In the genomic region with DNA sequence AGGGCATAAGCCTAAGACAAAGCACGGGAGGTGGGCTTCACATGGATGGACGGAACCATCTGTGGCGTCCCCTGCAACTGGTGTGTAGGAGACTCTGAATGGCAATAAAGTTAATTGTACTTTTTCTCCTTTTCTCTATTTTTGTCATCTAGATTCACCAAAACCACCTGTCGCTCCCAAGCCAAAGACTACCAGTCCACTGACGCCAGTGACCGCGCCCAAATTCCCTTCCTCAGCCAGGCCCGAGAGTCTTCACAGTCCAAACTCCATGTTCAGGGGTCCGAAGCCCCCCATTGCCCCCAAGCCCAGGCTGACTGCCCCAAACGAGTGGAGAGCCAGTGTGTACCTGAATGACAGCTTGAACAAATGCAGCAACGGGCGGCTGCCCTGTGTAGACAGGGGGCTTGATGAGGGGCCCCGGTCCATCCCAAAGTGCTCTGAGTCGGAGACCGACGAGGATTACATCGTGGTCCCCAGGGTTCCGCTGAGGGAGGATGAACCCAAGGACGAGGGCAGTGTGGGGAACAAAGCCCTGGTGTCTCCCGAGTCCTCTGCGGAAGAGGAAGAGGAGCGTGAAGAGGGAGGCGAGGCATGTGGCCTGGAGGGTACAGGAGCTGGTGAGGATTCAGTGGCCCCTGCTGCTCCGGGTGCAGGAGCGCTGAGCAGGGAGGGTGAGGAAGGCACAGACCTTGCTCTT, we compare ENCODE assay signal across 27 cellular contexts. TPM values are rescaled to one million over a fixed set of nuclear protein-coding genes. Genes with fewer than 3 reads are reported as not detected.
A peak's percentile ranks its signal among the peaks of the same experiment; 100 is the strongest.
DNase-seq lines count a peak whose midpoint lies in the region; ATAC-seq and TF ChIP-seq lines count a peak whose summit lies in the region.
"Had no signal": no experiment of that assay in that cellular context is flagged by ENCODE, and none has a peak within 500 bp of the region (broad histone marks: within the 10 kb centered on the region; RNA-seq: fewer than 3 reads in every experiment).

A gene with protein sequence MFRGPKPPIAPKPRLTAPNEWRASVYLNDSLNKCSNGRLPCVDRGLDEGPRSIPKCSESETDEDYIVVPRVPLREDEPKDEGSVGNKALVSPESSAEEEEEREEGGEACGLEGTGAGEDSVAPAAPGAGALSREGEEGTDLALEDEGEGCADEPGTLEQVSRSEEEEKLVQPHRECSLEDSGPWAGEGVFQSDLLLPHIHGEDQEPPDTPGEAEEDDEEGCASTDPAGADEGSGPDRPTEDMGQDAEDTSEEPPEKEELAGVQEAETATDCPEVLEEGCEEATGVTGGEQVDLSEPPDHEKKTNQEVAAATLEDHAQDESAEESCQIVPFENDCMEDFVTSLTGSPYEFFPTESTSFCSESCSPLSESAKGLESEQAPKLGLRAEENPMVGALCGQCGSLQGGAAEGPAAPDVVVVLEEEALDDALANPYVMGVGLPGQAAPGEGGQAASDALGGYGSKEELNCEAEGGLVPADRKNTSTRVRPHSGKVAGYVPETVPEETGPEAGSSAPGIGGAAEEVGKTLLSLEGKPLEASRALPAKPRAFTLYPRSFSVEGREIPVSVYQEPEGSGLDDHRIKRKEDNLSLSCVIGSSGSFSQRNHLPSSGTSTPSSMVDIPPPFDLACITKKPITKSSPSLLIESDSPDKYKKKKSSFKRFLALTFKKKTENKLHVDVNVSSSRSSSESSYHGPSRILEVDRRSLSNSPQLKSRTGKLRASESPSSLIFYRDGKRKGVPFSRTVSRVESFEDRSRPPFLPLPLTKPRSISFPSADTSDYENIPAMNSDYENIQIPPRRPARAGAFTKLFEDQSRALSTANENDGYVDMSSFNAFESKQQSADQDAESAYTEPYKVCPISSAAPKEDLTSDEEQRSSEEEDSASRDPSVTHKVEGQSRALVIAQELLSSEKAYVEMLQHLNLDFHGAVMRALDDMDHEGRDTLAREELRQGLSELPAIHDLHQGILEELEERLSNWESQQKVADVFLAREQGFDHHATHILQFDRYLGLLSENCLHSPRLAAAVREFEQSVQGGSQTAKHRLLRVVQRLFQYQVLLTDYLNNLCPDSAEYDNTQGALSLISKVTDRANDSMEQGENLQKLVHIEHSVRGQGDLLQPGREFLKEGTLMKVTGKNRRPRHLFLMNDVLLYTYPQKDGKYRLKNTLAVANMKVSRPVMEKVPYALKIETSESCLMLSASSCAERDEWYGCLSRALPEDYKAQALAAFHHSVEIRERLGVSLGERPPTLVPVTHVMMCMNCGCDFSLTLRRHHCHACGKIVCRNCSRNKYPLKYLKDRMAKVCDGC (N-terminal part only) (plus strand): TSS at position 159 of the 697 bp plus-strand sequence. CDS start 110 bp downstream, at position 269.

- H3K4me1 Mint-ChIP-seq in activated T-helper 1 cell treated with anti-CD3 and anti-CD28 coated beads, Interleukin-12 subunit alpha, Interleukin-12 subunit beta, Interleukin-2, Interleukin-4 antibody, amounts not matched to agents 30 ng/mL and 10 ng/mL and 1 ng/mL, durations not matched to agents 14 hours and 24 hours and 36 hours (ENCODE audit: low read depth): no peaks in the 10 kb centered on the region
- no peaks in the 10 kb centered on the region for H3K4me1 Mint-ChIP-seq in activated CD4-positive, alpha-beta T cell treated with anti-CD3 and anti-CD28 coated beads, Interleukin-2, amount 10 ng/mL, durations not matched to agents 7 days and 5 days
- H3K4me1 Mint-ChIP-seq: natural killer cell had no signal

- DNase-seq in activated T-helper 1 cell treated with anti-CD3 and anti-CD28 coated beads, Interleukin-12 subunit alpha, Interleukin-12 subunit beta, Interleukin-2, Interleukin-4 antibody, amounts not matched to agents 30 ng/mL and 10 ng/mL and 1 ng/mL, durations not matched to agents 14 hours and 24 hours and 36 hours (ENCODE audit: low spot score): no peak
- DNase-seq in lung (ENCODE audit: low spot score) (no peak), thyroid gland (no peak), DMS 273 (lab: John Stamatoyannopoulos, UW; ENCODE audit: unreplicated experiment) (no peak), medulla oblongata (ENCODE audit: extremely low spot score) (no peak)
- no peak for DNase-seq in activated CD4-positive, alpha-beta T cell treated with anti-CD3 and anti-CD28 coated beads, Interleukin-2, amount 10 ng/mL, durations not matched to agents 7 days and 5 days
- DNase-seq: activated CD4-positive, alpha-beta memory T cell treated with anti-CD3 and anti-CD28 coated beads for 36 hours; activated naive CD4-positive, alpha-beta T cell; activated T-cell treated with anti-CD3 and anti-CD28 coated beads for 4 hours; aorta; effector CD4-positive, alpha-beta T cell; HFFc6; hippocampal formation; mesenchymal stem cell; natural killer cell; NK-92 treated with Interleukin-12 subunit alpha and Interleukin-12 subunit beta, amount 100 ng/mL, for 24 hours; small intestine; stimulated activated CD4-positive, alpha-beta T cell treated with anti-CD3 and anti-CD28 coated beads, Interleukin-2, amount 100 ng/mL, for 48 hours; stomach; T-helper 2 cell; WERI-Rb-1 had no signal

- H3K36me3 Mint-ChIP-seq in activated T-helper 1 cell treated with anti-CD3 and anti-CD28 coated beads, Interleukin-12 subunit alpha, Interleukin-12 subunit beta, Interleukin-2, Interleukin-4 antibody, amounts not matched to agents 30 ng/mL and 10 ng/mL and 1 ng/mL, durations not matched to agents 14 hours and 24 hours and 36 hours (ENCODE audit: low read depth): no peaks in the 10 kb centered on the region
- no peaks in the 10 kb centered on the region for H3K36me3 Mint-ChIP-seq in activated CD4-positive, alpha-beta T cell treated with anti-CD3 and anti-CD28 coated beads, Interleukin-2, amount 10 ng/mL, durations not matched to agents 7 days and 5 days (ENCODE audit: low read depth)
- H3K36me3 Mint-ChIP-seq: activated CD4-positive, alpha-beta memory T cell treated with anti-CD3 and anti-CD28 coated beads for 36 hours; CD14-positive monocyte; natural killer cell had no signal

- peak within 1 kb of the TSS; percentile 57 for H3K27ac Mint-ChIP-seq in activated T-helper 1 cell treated with anti-CD3 and anti-CD28 coated beads, Interleukin-12 subunit alpha, Interleukin-12 subunit beta, Interleukin-2, Interleukin-4 antibody, amounts not matched to agents 30 ng/mL and 10 ng/mL and 1 ng/mL, durations not matched to agents 14 hours and 24 hours and 36 hours
- H3K27ac Mint-ChIP-seq in activated CD4-positive, alpha-beta T cell treated with anti-CD3 and anti-CD28 coated beads, Interleukin-2, amount 10 ng/mL, durations not matched to agents 7 days and 5 days: no peak within 1 kb of the TSS
- H3K27ac Mint-ChIP-seq: activated CD4-positive, alpha-beta memory T cell treated with anti-CD3 and anti-CD28 coated beads for 36 hours; HFFc6; natural killer cell; progenitor cell of endocrine pancreas had no signal

- intact Hi-C loops in activated T-helper 1 cell treated with anti-CD3 and anti-CD28 coated beads, Interleukin-12 subunit alpha, Interleukin-12 subunit beta, Interleukin-2, Interleukin-4 antibody, amounts not matched to agents 30 ng/mL and 10 ng/mL and 1 ng/mL, durations not matched to agents 14 hours and 24 hours and 36 hours (cut with micrococcal nuclease): no loop called here
- intact Hi-C loops in thyroid gland (cut with DNase I): no loop called here

- no peak within 1 kb of the TSS for H3K27ac ChIP-seq in gastroesophageal sphincter
- H3K27ac ChIP-seq in lung (ENCODE audit: low read depth in 1 of 2, low read length in 1 of 2): no peak within 1 kb of the TSS
- no peak within 1 kb of the TSS for H3K27ac ChIP-seq in thyroid gland
- H3K27ac ChIP-seq: stomach, WERI-Rb-1 had no signal

- H3K4me3 ChIP-seq in gastroesophageal sphincter (no peak within 1 kb of the TSS), lung (no peak within 1 kb of the TSS), thyroid gland (replicated peaks in 1 of 3) (no peak within 1 kb of the TSS)
- H3K4me3 ChIP-seq: stomach had no signal

- no peaks in the 10 kb centered on the region for H3K9me3 Mint-ChIP-seq in activated T-helper 1 cell treated with anti-CD3 and anti-CD28 coated beads, Interleukin-12 subunit alpha, Interleukin-12 subunit beta, Interleukin-2, Interleukin-4 antibody, amounts not matched to agents 30 ng/mL and 10 ng/mL and 1 ng/mL, durations not matched to agents 14 hours and 24 hours and 36 hours
- no peaks in the 10 kb centered on the region for H3K9me3 Mint-ChIP-seq in activated CD4-positive, alpha-beta T cell treated with anti-CD3 and anti-CD28 coated beads, Interleukin-2, amount 10 ng/mL, durations not matched to agents 7 days and 5 days
- H3K9me3 Mint-ChIP-seq: activated CD4-positive, alpha-beta memory T cell treated with anti-CD3 and anti-CD28 coated beads for 36 hours; CD14-positive monocyte; HFFc6; natural killer cell had no signal

- no peak for TF ChIP-seq CTCF in gastroesophageal sphincter (IDR thresholded peaks at IDR 0.05)
- no peak for TF ChIP-seq CTCF in lung (IDR thresholded peaks at IDR 0.05; ENCODE audit: control extremely low read depth, extremely low read depth)
- TF ChIP-seq CTCF in thyroid gland (IDR thresholded peaks at IDR 0.05): no peak

- POLR2A ChIA-PET in activated CD4-positive, alpha-beta T cell treated with anti-CD3 and anti-CD28 coated beads, Interleukin-2, amount 10 ng/mL, durations not matched to agents 7 days and 5 days (lab: Charles Lee): no interaction called here

- 83 to 89% methylated on average over 5 to 17 of the region's 25 CpGs for WGBS in gastroesophageal sphincter (ENCODE audit: low coverage in 1 of 2), 2 donors
- 87 to 88% methylated on average over 25 of the region's 25 CpGs for WGBS in lung, 2 donors
- 86 to 88% methylated on average over 20 to 22 of the region's 25 CpGs for WGBS in thyroid gland, 2 donors

- no peak for TF ChIP-seq POLR2A in gastroesophageal sphincter (IDR thresholded peaks at IDR 0.05)
- no peak for TF ChIP-seq POLR2A in thyroid gland (IDR thresholded peaks at IDR 0.05)

- H3K36me3 ChIP-seq in gastroesophageal sphincter (peaks cover 0 to 25% of the 10 kb centered on the region in 2 donors), lung (ENCODE audit: control insufficient read depth in 2 of 2, insufficient read depth in 2 of 2, low read length in 2 of 2) (peaks cover 0 to 14% of the 10 kb centered on the region in 2 donors), thyroid gland (no peaks in the 10 kb centered on the region)
- H3K36me3 ChIP-seq: WERI-Rb-1 had no signal

- H3K4me1 ChIP-seq in gastroesophageal sphincter (peaks cover 0 to 27% (median 0%) of the 10 kb centered on the region in 3 donors), lung (ENCODE audit: control insufficient read depth in 2 of 2, insufficient read depth in 2 of 2, low read length in 2 of 2) (peaks cover 2 to 4% of the 10 kb centered on the region in 2 donors), thyroid gland (peaks cover 0 to 9% of the 10 kb centered on the region in 2 donors)

- CTCF ChIA-PET in activated CD4-positive, alpha-beta T cell treated with anti-CD3 and anti-CD28 coated beads, Interleukin-2, amount 10 ng/mL, durations not matched to agents 7 days and 5 days (lab: Charles Lee): no interaction called here

- H3K27me3 Mint-ChIP-seq in activated T-helper 1 cell treated with anti-CD3 and anti-CD28 coated beads, Interleukin-12 subunit alpha, Interleukin-12 subunit beta, Interleukin-2, Interleukin-4 antibody, amounts not matched to agents 30 ng/mL and 10 ng/mL and 1 ng/mL, durations not matched to agents 14 hours and 24 hours and 36 hours (ENCODE audit: insufficient read depth): peaks cover 24% of the 10 kb centered on the region
- peaks cover 39% of the 10 kb centered on the region for H3K27me3 Mint-ChIP-seq in activated CD4-positive, alpha-beta T cell treated with anti-CD3 and anti-CD28 coated beads, Interleukin-2, amount 10 ng/mL, durations not matched to agents 7 days and 5 days

- H3K9me3 ChIP-seq in gastroesophageal sphincter: no peaks in the 10 kb centered on the region
- no peaks in the 10 kb centered on the region for H3K9me3 ChIP-seq in lung (ENCODE audit: control insufficient read depth in 2 of 2, insufficient read depth in 1 of 2, low read length in 1 of 2)
- no peaks in the 10 kb centered on the region for H3K9me3 ChIP-seq in thyroid gland
- H3K9me3 ChIP-seq: stomach had no signal

- H3K4me3 Mint-ChIP-seq in activated T-helper 1 cell treated with anti-CD3 and anti-CD28 coated beads, Interleukin-12 subunit alpha, Interleukin-12 subunit beta, Interleukin-2, Interleukin-4 antibody, amounts not matched to agents 30 ng/mL and 10 ng/mL and 1 ng/mL, durations not matched to agents 14 hours and 24 hours and 36 hours: no peak within 1 kb of the TSS
- no peak within 1 kb of the TSS for H3K4me3 Mint-ChIP-seq in activated CD4-positive, alpha-beta T cell treated with anti-CD3 and anti-CD28 coated beads, Interleukin-2, amount 10 ng/mL, durations not matched to agents 7 days and 5 days
- H3K4me3 Mint-ChIP-seq: activated CD4-positive, alpha-beta memory T cell treated with anti-CD3 and anti-CD28 coated beads for 36 hours; CD14-positive monocyte; HFFc6; natural killer cell had no signal

- TF ChIP-seq EP300 in gastroesophageal sphincter (IDR thresholded peaks at IDR 0.05): no peak

- H3K27me3 ChIP-seq in gastroesophageal sphincter: peaks cover 11% of the 10 kb centered on the region
- no peaks in the 10 kb centered on the region for H3K27me3 ChIP-seq in lung (ENCODE audit: control insufficient read depth, insufficient read depth)
- no peaks in the 10 kb centered on the region for H3K27me3 ChIP-seq in thyroid gland

- ATAC-seq in gastroesophageal sphincter (no peak), lung (ENCODE audit: insufficient read depth, low FRiP score) (no peak), HG02970 (IDR thresholded peaks at IDR 0.05; ENCODE audit: low FRiP score, unreplicated experiment) (no peak)
- ATAC-seq: natural killer cell, Panc1 had no signal

RNA-seq across cellular contexts. Expression of the gene that starts here (rescaled TPM):
- not detected in 2 replicates for total RNA-seq in activated T-helper 1 cell treated with anti-CD3 and anti-CD28 coated beads, Interleukin-12 subunit alpha, Interleukin-12 subunit beta, Interleukin-2, Interleukin-4 antibody, amounts not matched to agents 30 ng/mL and 10 ng/mL and 1 ng/mL, durations not matched to agents 14 hours and 24 hours and 36 hours
- total RNA-seq in gastroesophageal sphincter (10 to 100 TPM; 16.1 to 18.7 (median 17.3) TPM), lung (10 to 100 TPM; 45.3 to 58.5 TPM), thyroid gland (10 to 100 TPM; 13.0 to 29.3 (median 17.4) TPM)
- 10 to 100 TPM; 14.6 to 19.0 TPM for polyA plus RNA-seq in lung
- under 1 TPM; 0.15 to 0.17 TPM for total RNA-seq in activated CD4-positive, alpha-beta T cell treated with anti-CD3 and anti-CD28 coated beads, Interleukin-2, amount 10 ng/mL, durations not matched to agents 7 days and 5 days
- total RNA-seq: HFFc6, natural killer cell, SK-MEL-5 had no signal
- polyA plus RNA-seq: CD14-positive monocyte had no signal

Comparison
In these comparisons a context has a peak if more than half of its experiments do, and no peak if none do; other contexts are left out.
1. RNA of the gene that starts here (total RNA-seq): 45.3 to 58.5 TPM in lung, 13.0 to 29.3 TPM in thyroid gland and 16.1 to 18.7 TPM in gastroesophageal sphincter; 0.15 to 0.17 TPM in activated CD4-positive, alpha-beta T cell treated with anti-CD3 and anti-CD28 coated beads, Interleukin-2, amount 10 ng/mL, durations not matched to agents 7 days and 5 days and not detected in activated T-helper 1 cell treated with anti-CD3 and anti-CD28 coated beads, Interleukin-12 subunit alpha, Interleukin-12 subunit beta, Interleukin-2, Interleukin-4 antibody, amounts not matched to agents 30 ng/mL and 10 ng/mL and 1 ng/mL, durations not matched to agents 14 hours and 24 hours and 36 hours; every median in the first group is over 10 times any median in the second.